Comparison of ENCODE assay signal across 8 cellular contexts in genomic region chr14:54564071-54564798, GRCh38. TPM values are rescaled to one million over a fixed set of nuclear protein-coding genes. Genes with fewer than 3 reads are reported as not detected.
DNase-seq lines count a peak whose midpoint lies in the region; ATAC-seq, FAIRE-seq and TF ChIP-seq lines count a peak whose summit lies in the region.

No MANE protein-coding gene starts in this region.

- H3K27me3 ChIP-seq in Peyer's patch (no peaks in the 10 kb centered on the region), duodenal mucosa (ENCODE audit: control insufficient read depth in 1 of 2, insufficient read depth in 2 of 2, low read length in 2 of 2) (peaks cover 0 to 6% of the 10 kb centered on the region in 2 donors)

- no peak for FAIRE-seq in H54 (lab: Jason Lieb, UNC)

- H3K27ac Mint-ChIP-seq in naive B cell: peak overlapping the region; percentile 44 to 98 (median 86)

- H3K27ac ChIP-seq in Peyer's patch (peak overlapping the region; percentile 90 to 99 (median 99)), duodenal mucosa (ENCODE audit: low read depth, low read length) (peak overlapping the region; percentile 98)

- peaks cover 0 to 7% (median 0%) of the 10 kb centered on the region in 3 donors for H3K27me3 Mint-ChIP-seq in naive B cell

- H3K4me1 ChIP-seq in Peyer's patch (peaks cover 0 to 13% (median 3%) of the 10 kb centered on the region in 4 donors), duodenal mucosa (ENCODE audit: control insufficient read depth in 1 of 2, insufficient read depth in 2 of 2, low read length in 2 of 2) (peaks cover 0 to 16% of the 10 kb centered on the region in 2 donors)

- no peaks in the 10 kb centered on the region for H3K9me3 Mint-ChIP-seq in naive B cell

- peaks cover 18 to 24% (median 20%) of the 10 kb centered on the region in 3 donors for H3K4me1 Mint-ChIP-seq in naive B cell

- H3K36me3 ChIP-seq in Peyer's patch (no peaks in the 10 kb centered on the region), duodenal mucosa (ENCODE audit: control insufficient read depth in 1 of 2, insufficient read depth in 2 of 2, low read length in 2 of 2) (no peaks in the 10 kb centered on the region)

- H3K9ac ChIP-seq in duodenal mucosa (ENCODE audit: low read depth in 1 of 2, low read length in 2 of 2): peak overlapping the region; percentile 91 to 96

- no peak for TF ChIP-seq POLR2A in Peyer's patch (IDR thresholded peaks at IDR 0.05)
- TF ChIP-seq POLR2A in H54 (IDR thresholded peaks at IDR 0.05; ENCODE audit: low read depth, low read length): no peak

- peak overlapping the region; percentile 87 to 100 (median 94) for H3K4me3 Mint-ChIP-seq in naive B cell

- DNase-seq in DMS 273 treated with DMSO at 0.1 percent for 48 hours (lab: John Stamatoyannopoulos, UW): peak; percentile 44
- peak; percentile 54 for DNase-seq in HT-29 (ENCODE audit: low spot score)
- no peak for DNase-seq in Peyer's patch
- peak; percentile 51 for DNase-seq in naive B cell
- DNase-seq in effector CD8-positive, alpha-beta T cell (lab: John Stamatoyannopoulos, UW): no peak
- no peak for DNase-seq in H54 (ENCODE audit: insufficient read length, low spot score)
- no peak for DNase-seq in activated naive CD4-positive, alpha-beta T cell (lab: John Stamatoyannopoulos, UW)

- ATAC-seq in naive B cell (ENCODE audit: low read depth in 2 of 2): no peak

- no peaks in the 10 kb centered on the region for H3K36me3 Mint-ChIP-seq in naive B cell

- H3K9me3 ChIP-seq in Peyer's patch: no peaks in the 10 kb centered on the region
- H3K9me3 ChIP-seq in duodenal mucosa (ENCODE audit: control insufficient read depth in 1 of 2, low read length in 2 of 2): no peaks in the 10 kb centered on the region

- H3K4me3 ChIP-seq in Peyer's patch: peak overlapping the region in 3 of 4 donors; percentile 74 to 87 (median 85)
- peak overlapping the region; percentile 73 for H3K4me3 ChIP-seq in duodenal mucosa (ENCODE audit: low read depth in 1 of 2, low read length in 2 of 2)

- peak; percentile 76 to 95 (median 86) for TF ChIP-seq CTCF in Peyer's patch (IDR thresholded peaks at IDR 0.05)

RNA-seq across cellular contexts. Expression of gene SAMD4A, which starts 2.7 kb away (rescaled TPM):
- total RNA-seq in HT-29 (2014; rRNA removed; shearing (Covaris generic)): 9.0 and 9.5 TPM in 2 replicates
- 10 to 100 TPM; 17.0 to 39.6 (median 21.3) TPM for total RNA-seq in Peyer's patch
- polyA plus RNA-seq in naive B cell (ENCODE audit: low read depth in 6 of 6): 1 to 10 TPM in 4 of 6 donors, under 1 TPM in 1, not detected in 1; 0.84 to 2.1 (median 1.2) TPM

RNA-seq across cellular contexts. Expression of gene CGRRF1, which starts 54.5 kb away (rescaled TPM):
- 1.1 and 2.6 TPM in 2 replicates for total RNA-seq in HT-29 (2014; rRNA removed; shearing (Covaris generic))
- 10 to 100 TPM; 11.6 to 26.8 (median 19.0) TPM for total RNA-seq in Peyer's patch
- 10 to 100 TPM; 27.4 to 41.3 (median 35.3) TPM for polyA plus RNA-seq in naive B cell (ENCODE audit: low read depth in 6 of 6)

Comparison
In these comparisons a context has a peak if more than half of its experiments do, and no peak if none do; other contexts are left out.
1. DNase-seq: peak in DMS 273 treated with DMSO at 0.1 percent for 48 hours (single experiment), HT-29 (single experiment) and naive B cell (single experiment); none in Peyer's patch (0 of 3), effector CD8-positive, alpha-beta T cell (single experiment), H54 (single experiment) and activated naive CD4-positive, alpha-beta T cell (0 of 4).